Comparison of ENCODE assay signal across 21 cellular contexts in genomic region chr9:133999866-134000265, GRCh38.
"Had no signal": no experiment of that assay in that cellular context is flagged by ENCODE, and none has a peak within 500 bp of the region (broad histone marks: within the 10 kb centered on the region; RNA-seq: fewer than 3 reads in every experiment).

No MANE protein-coding gene starts in this region.

- H3K4me3 ChIP-seq: gastroesophageal sphincter, hepatocyte, left ventricle myocardium inferior, mucosa of descending colon, thoracic aorta had no signal

- H3K27ac ChIP-seq: brain microvascular endothelial cell, epithelial cell of prostate, gastroesophageal sphincter, hepatocyte, left ventricle myocardium inferior, thoracic aorta had no signal

- FAIRE-seq: TTC549 had no signal

- H3K36me3 ChIP-seq: brain microvascular endothelial cell, gastroesophageal sphincter, left ventricle myocardium inferior, thoracic aorta had no signal

- H3K4me3 Mint-ChIP-seq: activated B cell treated with CpG ODN at 0.5 μM for 24 hours; activated CD8-positive, alpha-beta T cell treated with anti-CD3 and anti-CD28 coated beads for 36 hours; dendritic cell treated with granulocyte-macrophage colony-stimulating factor and Interleukin-4, amounts not matched to agents 40 ng/mL and 50 ng/mL, for 4 days; natural killer cell treated with Interleukin-12 subunit alpha and Interleukin-12 subunit beta and Interleukin-15 and Interleukin-18, amount 100 ng/mL, for 72 hours had no signal

- DNase-seq: activated B cell treated with CpG ODN at 0.5 μM for 24 hours; activated CD4-positive, alpha-beta T cell treated with anti-CD3 and anti-CD28 coated beads for 48 hours; activated CD8-positive, alpha-beta memory T cell treated with anti-CD3 and anti-CD28 coated beads, Interleukin-2, amount 50 U/mL, for 4 hours; activated CD8-positive, alpha-beta T cell treated with anti-CD3 and anti-CD28 coated beads for 36 hours; activated effector memory CD4-positive, alpha-beta T cell treated with anti-CD3 and anti-CD28 coated beads, Interleukin-2, amount 50 U/mL, for 16 hours; activated T-cell treated with anti-CD3 and anti-CD28 coated beads, Interleukin-2, amount 50 U/mL, for 48 hours; amygdala; brain microvascular endothelial cell; islet precursor cell; left ventricle myocardium inferior; mucosa of descending colon; stimulated activated CD4-positive, alpha-beta T cell treated with anti-CD3 and anti-CD28 coated beads, Interleukin-12 subunit alpha, Interleukin-12 subunit beta, amount 100 ng/mL, for 4 hours; stimulated activated CD4-positive, alpha-beta T cell treated with anti-CD3 and anti-CD28 coated beads, Interleukin-2, amount 100 ng/mL, for 24 hours had no signal

- H3K9me3 ChIP-seq: gastroesophageal sphincter, left ventricle myocardium inferior, mucosa of descending colon, thoracic aorta had no signal

- ATAC-seq: activated CD8-positive, alpha-beta T cell treated with anti-CD3 and anti-CD28 coated beads for 36 hours; activated naive CD4-positive, alpha-beta T cell treated with anti-CD3 and anti-CD28 coated beads, Interleukin-2, amount 50 U/mL, for 72 hours; gastroesophageal sphincter; mucosa of descending colon; natural killer cell treated with Interleukin-12 subunit alpha and Interleukin-12 subunit beta and Interleukin-15 and Interleukin-18, amount 100 ng/mL, for 72 hours had no signal

- H3K36me3 Mint-ChIP-seq: activated naive CD4-positive, alpha-beta T cell treated with anti-CD3 and anti-CD28 coated beads, Interleukin-2, amount 50 U/mL, for 72 hours; natural killer cell treated with Interleukin-12 subunit alpha and Interleukin-12 subunit beta and Interleukin-15 and Interleukin-18, amount 100 ng/mL, for 72 hours had no signal

- H3K9me3 Mint-ChIP-seq: activated B cell treated with CpG ODN at 0.5 μM for 24 hours; activated CD8-positive, alpha-beta T cell treated with anti-CD3 and anti-CD28 coated beads for 36 hours; activated naive CD4-positive, alpha-beta T cell treated with anti-CD3 and anti-CD28 coated beads, Interleukin-2, amount 50 U/mL, for 72 hours; dendritic cell treated with granulocyte-macrophage colony-stimulating factor and Interleukin-4, amounts not matched to agents 40 ng/mL and 50 ng/mL, for 4 days; natural killer cell treated with Interleukin-12 subunit alpha and Interleukin-12 subunit beta and Interleukin-15 and Interleukin-18, amount 100 ng/mL, for 72 hours had no signal

- H3K27ac Mint-ChIP-seq: activated B cell treated with CpG ODN at 0.5 μM for 24 hours; activated CD8-positive, alpha-beta T cell treated with anti-CD3 and anti-CD28 coated beads for 36 hours; activated naive CD4-positive, alpha-beta T cell treated with anti-CD3 and anti-CD28 coated beads, Interleukin-2, amount 50 U/mL, for 72 hours; dendritic cell treated with granulocyte-macrophage colony-stimulating factor and Interleukin-4, amounts not matched to agents 40 ng/mL and 50 ng/mL, for 4 days; natural killer cell treated with Interleukin-12 subunit alpha and Interleukin-12 subunit beta and Interleukin-15 and Interleukin-18, amount 100 ng/mL, for 72 hours had no signal

- H3K4me1 ChIP-seq: gastroesophageal sphincter, left ventricle myocardium inferior had no signal

- H3K27me3 ChIP-seq: brain microvascular endothelial cell, hepatocyte had no signal
